In the genomic region with DNA sequence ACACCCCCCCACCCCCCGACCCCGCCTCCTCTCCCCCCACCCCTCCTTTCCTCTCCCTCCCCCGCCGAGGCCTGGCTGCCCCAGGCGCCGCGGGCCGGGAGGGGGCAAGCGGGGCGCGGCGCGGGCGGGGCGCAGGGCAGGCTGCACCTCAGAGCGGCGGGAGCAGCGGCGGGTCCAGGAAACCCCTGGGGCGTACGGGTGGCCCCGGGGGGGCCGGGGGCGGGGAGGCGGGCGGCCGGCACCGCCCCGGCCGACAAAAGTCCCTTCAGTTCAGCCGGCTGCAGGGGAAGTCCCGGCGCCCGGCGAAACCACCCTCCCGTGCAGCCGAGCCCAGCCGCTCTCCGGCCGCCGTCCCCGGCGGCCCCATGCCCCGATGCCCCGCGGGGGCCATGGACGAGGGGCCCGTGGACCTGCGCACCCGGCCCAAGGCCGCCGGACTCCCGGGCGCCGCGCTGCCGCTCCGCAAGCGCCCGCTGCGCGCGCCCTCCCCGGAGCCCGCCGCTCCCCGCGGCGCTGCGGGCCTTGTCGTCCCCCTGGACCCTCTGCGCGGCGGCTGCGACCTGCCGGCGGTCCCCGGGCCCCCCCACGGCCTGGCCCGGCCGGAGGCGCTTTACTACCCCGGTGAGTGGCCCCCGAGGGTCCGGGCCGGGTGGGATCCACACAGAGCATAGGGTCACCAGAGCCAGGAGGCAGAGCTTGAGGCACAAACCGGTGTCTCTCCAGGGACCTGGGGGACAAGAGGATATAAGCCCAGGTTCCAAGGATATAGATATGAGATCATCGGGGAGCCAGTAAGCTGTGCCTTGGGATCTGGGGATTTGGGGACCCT, we compare ENCODE assay signal across 8 cellular contexts. TPM values are rescaled to one million over a fixed set of nuclear protein-coding genes. Genes with fewer than 3 reads are reported as not detected.
DNase-seq lines count a peak whose midpoint lies in the region; ATAC-seq and TF ChIP-seq lines count a peak whose summit lies in the region.

A gene with protein sequence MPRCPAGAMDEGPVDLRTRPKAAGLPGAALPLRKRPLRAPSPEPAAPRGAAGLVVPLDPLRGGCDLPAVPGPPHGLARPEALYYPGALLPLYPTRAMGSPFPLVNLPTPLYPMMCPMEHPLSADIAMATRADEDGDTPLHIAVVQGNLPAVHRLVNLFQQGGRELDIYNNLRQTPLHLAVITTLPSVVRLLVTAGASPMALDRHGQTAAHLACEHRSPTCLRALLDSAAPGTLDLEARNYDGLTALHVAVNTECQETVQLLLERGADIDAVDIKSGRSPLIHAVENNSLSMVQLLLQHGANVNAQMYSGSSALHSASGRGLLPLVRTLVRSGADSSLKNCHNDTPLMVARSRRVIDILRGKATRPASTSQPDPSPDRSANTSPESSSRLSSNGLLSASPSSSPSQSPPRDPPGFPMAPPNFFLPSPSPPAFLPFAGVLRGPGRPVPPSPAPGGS (plus strand): TSS at position 283 of the 829 bp plus-strand sequence. CDS start 83 bp downstream, at position 366.

- peak within 1 kb of the TSS; percentile 72 for H3K27ac ChIP-seq in SJSA1
- H3K27ac ChIP-seq in heart left ventricle: peak within 1 kb of the TSS; percentile 88 to 100 (median 96)
- H3K27ac ChIP-seq in rectal smooth muscle tissue (ENCODE audit: low read depth, low read length): peak within 1 kb of the TSS; percentile 91

- H3K9me3 ChIP-seq in SJSA1 (replicated peaks) (no peaks in the 10 kb centered on the region), heart left ventricle (no peaks in the 10 kb centered on the region)

- no peak for DNase-seq in HFFc6
- peak; percentile 42 to 76 for DNase-seq in SJSA1 (ENCODE audit: low read depth in 1 of 2, low spot score in 2 of 2)
- peak; percentile 48 for DNase-seq in activated naive CD4-positive, alpha-beta T cell treated with anti-CD3 and anti-CD28 coated beads, Interleukin-2, amount 50 U/mL, for 16 hours
- peak; percentile 84 to 92 (median 87) for DNase-seq in heart left ventricle

- H3K4me3 ChIP-seq in GM08714 (ENCODE audit: low read length): peak within 1 kb of the TSS; percentile 89
- H3K4me3 ChIP-seq in SJSA1: peak within 1 kb of the TSS; percentile 74
- H3K4me3 ChIP-seq in heart left ventricle: peak within 1 kb of the TSS; percentile 74 to 99 (median 88)
- H3K4me3 ChIP-seq in rectal smooth muscle tissue (ENCODE audit: low read length): peak within 1 kb of the TSS; percentile 84

- intact Hi-C loops in heart left ventricle (cut with DNase I): no loop called here

- H3K4me3 Mint-ChIP-seq in HFFc6: peak within 1 kb of the TSS; percentile 96

- peaks cover 55% of the 10 kb centered on the region for H3K4me1 ChIP-seq in SJSA1 (replicated peaks)
- H3K4me1 ChIP-seq in heart left ventricle: peaks cover 2 to 84% (median 60%) of the 10 kb centered on the region in 12 donors
- peaks cover 29% of the 10 kb centered on the region for H3K4me1 ChIP-seq in rectal smooth muscle tissue (ENCODE audit: control insufficient read depth, insufficient read depth, low read length)

- peak in 3 of 4 donors; percentile 47 to 66 (median 54) for ATAC-seq in heart left ventricle
- no peak for ATAC-seq in GM21367 (IDR thresholded peaks at IDR 0.05; ENCODE audit: unreplicated experiment)
- ATAC-seq in HG02870 (IDR thresholded peaks at IDR 0.05; ENCODE audit: unreplicated experiment): no peak

- no peaks in the 10 kb centered on the region for H3K9me3 Mint-ChIP-seq in HFFc6

- peak in 1 of 2 donors; percentile 49 for TF ChIP-seq POLR2A in heart left ventricle (IDR thresholded peaks at IDR 0.05)

- 0 to 3% (median 1%) methylated on average over 8 to 88 of the region's 88 CpGs for WGBS in heart left ventricle, 4 donors

- H3K4me1 Mint-ChIP-seq in HFFc6 (ENCODE audit: low read depth): peaks cover 73% of the 10 kb centered on the region

- H3K27me3 Mint-ChIP-seq in HFFc6 (ENCODE audit: insufficient read depth): peaks cover 1% of the 10 kb centered on the region

- peaks cover 19% of the 10 kb centered on the region for H3K36me3 Mint-ChIP-seq in HFFc6 (ENCODE audit: low read depth)

- H3K27ac Mint-ChIP-seq in HFFc6: peak within 1 kb of the TSS; percentile 87

- H3K9ac ChIP-seq in rectal smooth muscle tissue (ENCODE audit: low read length): peak within 1 kb of the TSS; percentile 82

- peaks cover 35% of the 10 kb centered on the region for H3K36me3 ChIP-seq in SJSA1
- peaks cover 4 to 37% (median 21%) of the 10 kb centered on the region in 9 donors for H3K36me3 ChIP-seq in heart left ventricle
- no peaks in the 10 kb centered on the region for H3K36me3 ChIP-seq in rectal smooth muscle tissue (ENCODE audit: control insufficient read depth, insufficient read depth, low read length)

- TF ChIP-seq CTCF in HFFc6 (IDR thresholded peaks at IDR 0.05) (no peak), heart left ventricle (IDR thresholded peaks at IDR 0.05) (peak in 1 of 12 donors; percentile 7)

- no peaks in the 10 kb centered on the region for H3K27me3 ChIP-seq in SJSA1 (replicated peaks)
- no peaks in the 10 kb centered on the region for H3K27me3 ChIP-seq in heart left ventricle
- no peaks in the 10 kb centered on the region for H3K27me3 ChIP-seq in rectal smooth muscle tissue (ENCODE audit: control insufficient read depth, insufficient read depth, low read length)

RNA-seq across cellular contexts. Expression of the gene that starts here (rescaled TPM):
- 10 to 100 TPM; 12.9 to 20.1 (median 16.7) TPM for total RNA-seq in HFFc6 (2021; fragmentation: NEBNext Ultra II Directional; extraction: Animal tissue kit (Norgen Biotek cat#: 25700))
- total RNA-seq in SJSA1 (2014; rRNA removed; shearing (Covaris generic)): 3.9 and 12.3 TPM in 2 replicates
- total RNA-seq in heart left ventricle: 10 to 100 TPM; 11.7 to 90.5 (median 22.9) TPM
- 10 to 100 TPM; 18.6 to 18.9 TPM for polyA plus RNA-seq in heart left ventricle

Comparison
In these comparisons a context has a peak if more than half of its experiments do, and no peak if none do; other contexts are left out.
1. ATAC-seq: peak in heart left ventricle (3 of 4); none in GM21367 (single experiment) and HG02870 (single experiment).
2. Peak in every context shown above with its lines, with median percentiles within 50 percentile points of each other: H3K4me3 ChIP-seq and H3K27ac ChIP-seq.